Comparison of ENCODE assay signal across 8 cellular contexts in genomic region chr19:37779139-37780035, GRCh38. TPM values are rescaled to one million over a fixed set of nuclear protein-coding genes. Genes with fewer than 3 reads are reported as not detected.
DNase-seq lines count a peak whose midpoint lies in the region; ATAC-seq and TF ChIP-seq lines count a peak whose summit lies in the region.

Gene ZNF573 (minus strand): TSS chr19:37779586. CDS start chr19:37773729, 5,857 bp downstream.

- peaks cover 13% of the 10 kb centered on the region for H3K4me1 Mint-ChIP-seq in T-helper 1 cell treated with Interleukin-12 subunit alpha and Interleukin-12 subunit beta and Interleukin-4 antibody, amounts not matched to agents 30 μg/mL and 1 μg/mL, for 36 hours (ENCODE audit: low read depth)

- WGBS in prostate gland: under 1% methylated on average over 46 of the region's 46 CpGs
- under 1% methylated on average over 46 of the region's 46 CpGs for WGBS in urinary bladder

- H3K9me3 ChIP-seq in right atrium auricular region (no peaks in the 10 kb centered on the region), prostate gland (no peaks in the 10 kb centered on the region)

- intact Hi-C loops in prostate gland (cut with DNase I): no loop called here

- H3K9me3 Mint-ChIP-seq in T-helper 1 cell treated with Interleukin-12 subunit alpha and Interleukin-12 subunit beta and Interleukin-4 antibody, amounts not matched to agents 30 μg/mL and 1 μg/mL, for 36 hours: peaks cover 52% of the 10 kb centered on the region

- TF ChIP-seq CTCF in GM12874 (IDR thresholded peaks at IDR 0.05; ENCODE audit: insufficient read depth, low read depth, low read length) (peak; percentile 11; the same call in 1 of the 2 replicates), right atrium auricular region (IDR thresholded peaks at IDR 0.05) (peak in 1 of 2 donors; percentile 42), prostate gland (IDR thresholded peaks at IDR 0.05) (peak in 2 of 4 experiments; percentile 22 to 31)

- H3K4me1 ChIP-seq in right atrium auricular region (peaks cover 0 to 11% of the 10 kb centered on the region in 2 donors), prostate gland (replicated peaks) (no peaks in the 10 kb centered on the region), urinary bladder (ENCODE audit: insufficient read depth) (no peaks in the 10 kb centered on the region)

- peak within 1 kb of the TSS; percentile 99 for H3K4me3 Mint-ChIP-seq in T-helper 1 cell treated with Interleukin-12 subunit alpha and Interleukin-12 subunit beta and Interleukin-4 antibody, amounts not matched to agents 30 μg/mL and 1 μg/mL, for 36 hours

- H3K36me3 ChIP-seq in right atrium auricular region (no peaks in the 10 kb centered on the region), prostate gland (no peaks in the 10 kb centered on the region), urinary bladder (ENCODE audit: insufficient read depth) (no peaks in the 10 kb centered on the region)

- ATAC-seq in HG02852 (IDR thresholded peaks at IDR 0.05; ENCODE audit: unreplicated experiment): peak; percentile 80

- no peaks in the 10 kb centered on the region for H3K27me3 Mint-ChIP-seq in T-helper 1 cell treated with Interleukin-12 subunit alpha and Interleukin-12 subunit beta and Interleukin-4 antibody, amounts not matched to agents 30 μg/mL and 1 μg/mL, for 36 hours (ENCODE audit: low read depth)

- DNase-seq in NCI-H1694 (lab: John Stamatoyannopoulos, UW): peak; percentile 14
- peak; percentile 81 for DNase-seq in right atrium auricular region (ENCODE audit: low spot score)
- peak; percentile 89 for DNase-seq in prostate gland (ENCODE audit: low spot score)

- peaks cover 20% of the 10 kb centered on the region for H3K36me3 Mint-ChIP-seq in T-helper 1 cell treated with Interleukin-12 subunit alpha and Interleukin-12 subunit beta and Interleukin-4 antibody, amounts not matched to agents 30 μg/mL and 1 μg/mL, for 36 hours (ENCODE audit: low read depth)

- H3K27me3 ChIP-seq in right atrium auricular region (no peaks in the 10 kb centered on the region), prostate gland (replicated peaks; ENCODE audit: insufficient read depth) (no peaks in the 10 kb centered on the region)

- peak within 1 kb of the TSS; percentile 78 for H3K27ac ChIP-seq in angular gyrus (ENCODE audit: low read depth, low read length)
- H3K27ac ChIP-seq in right atrium auricular region: peak within 1 kb of the TSS; percentile 88 to 91
- peak within 1 kb of the TSS; percentile 78 to 90 for H3K27ac ChIP-seq in prostate gland
- H3K27ac ChIP-seq in urinary bladder (ENCODE audit: low read depth): peak within 1 kb of the TSS; percentile 81

- peak within 1 kb of the TSS; percentile 93 for H3K27ac Mint-ChIP-seq in T-helper 1 cell treated with Interleukin-12 subunit alpha and Interleukin-12 subunit beta and Interleukin-4 antibody, amounts not matched to agents 30 μg/mL and 1 μg/mL, for 36 hours

- peak; percentile 27 for TF ChIP-seq POLR2A in prostate gland (IDR thresholded peaks at IDR 0.05)

- H3K4me3 ChIP-seq in right atrium auricular region (peak within 1 kb of the TSS; percentile 57 to 78), prostate gland (peak within 1 kb of the TSS; percentile 63 to 65), urinary bladder (ENCODE audit: low read depth, low read length) (peak within 1 kb of the TSS; percentile 66)

RNA-seq across cellular contexts. Expression of gene ZNF573, which starts in this region (rescaled TPM):
- total RNA-seq in right atrium auricular region (1 to 10 TPM; 4.6 to 4.9 TPM), prostate gland (1 to 10 TPM; 5.9 to 8.4 TPM), urinary bladder (25.7 TPM)
- polyA plus RNA-seq in urinary bladder: 4.4 TPM

Comparison
In these comparisons a context has a peak if more than half of its experiments do, and no peak if none do; other contexts are left out.
1. Peak in every context shown above with its lines: DNase-seq, ATAC-seq, H3K4me3 ChIP-seq and H3K27ac ChIP-seq.
2. DNase-seq: peak in every context shown above with its lines; median percentile 89 in prostate gland; 81 in right atrium auricular region; 14 in NCI-H1694.